Comparison of ENCODE assay signal across 8 cellular contexts in genomic region chr1:32205401-32206370, GRCh38. TPM values are rescaled to one million over a fixed set of nuclear protein-coding genes. Genes with fewer than 3 reads are reported as not detected.
DNase-seq lines count a peak whose midpoint lies in the region; ATAC-seq, FAIRE-seq and TF ChIP-seq lines count a peak whose summit lies in the region.

Gene IQCC (plus strand): TSS chr1:32205671. CDS start chr1:32205682, 11 bp downstream.

- H4K8ac ChIP-seq in H1 (ENCODE audit: extremely low read depth, insufficient read depth, low read length) = peak within 1 kb of the TSS; percentile 92; the same call in 1 of the 2 replicates
- H4K8ac ChIP-seq in mesendoderm (ENCODE audit: low read depth, low read length) = no peak within 1 kb of the TSS

- H3K4me2 ChIP-seq in H1 (ENCODE audit: insufficient read depth in 1 of 2, low read depth in 2 of 2, low read length in 2 of 2) (peak within 1 kb of the TSS; percentile 73 to 96), mesendoderm (ENCODE audit: low read length) (peak within 1 kb of the TSS; percentile 95)

- WGBS in H1 (ENCODE audit: extremely low coverage in 1 of 2, insufficient coverage in 1 of 2, insufficient read length in 1 of 2, insufficient replicate concordance in 2 of 2, low coverage in 1 of 2, low lambda C conversion rate in 2 of 2, missing lambda C conversion rate in 1 of 2), 2 experiments = 11% methylated on average over 60 of the region's 77 CpGs; no CpG with 5 or more reads in 1 of the 2 experiments
- no CpG with 5 or more reads among the region's 77 CpGs for WGBS in mesendoderm (ENCODE audit: extremely low coverage, insufficient coverage, low lambda C conversion rate)

- peak within 1 kb of the TSS; percentile 76 for H4K91ac ChIP-seq in H1 (replicated peaks; ENCODE audit: insufficient read length, low read length)

- no peak within 1 kb of the TSS for H3K56ac ChIP-seq in H1 (replicated peaks; ENCODE audit: insufficient read length, low read depth, low read length)
- H3K56ac ChIP-seq in mesendoderm (ENCODE audit: low read length) = peak within 1 kb of the TSS; percentile 97

- H3K9ac ChIP-seq in HUES48 (ENCODE audit: low read depth, low read length) (peak within 1 kb of the TSS; percentile 60), H1 (replicated peaks in 1 of 4; ENCODE audit: extremely low read depth in 1 of 4, low read depth in 3 of 4, low read length in 3 of 4) (peak within 1 kb of the TSS; percentile 75 to 84 (median 78)), mesendoderm (ENCODE audit: low read length) (peak within 1 kb of the TSS; percentile 94)

- 0 out of 3 replicates have a peak, but pooled peaks of 1 of the 2 experiments have one; percentile 25 for TF ChIP-seq EP300 in H1 (IDR thresholded peaks at IDR 0.05; ENCODE audit: borderline replicate concordance in 1 of 2, low read depth in 2 of 2, low read length in 2 of 2)

- H3K79me2 ChIP-seq in H1 (ENCODE audit: control insufficient read depth in 1 of 2, insufficient read depth in 2 of 2, low read length in 2 of 2) (no peaks in the 10 kb centered on the region), mesendoderm (ENCODE audit: control insufficient read depth, insufficient read depth, low read length) (no peaks in the 10 kb centered on the region)

- peak within 1 kb of the TSS; percentile 76 for H3K4me3 ChIP-seq in HUES48 (ENCODE audit: low read depth, low read length)
- H3K4me3 ChIP-seq in H1 (ENCODE audit: extremely low read depth in 1 of 4, insufficient read depth in 2 of 4, low read depth in 3 of 4, low read length in 4 of 4) = peak within 1 kb of the TSS; percentile 64 to 86 (median 80)
- H3K4me3 ChIP-seq in mesendoderm (ENCODE audit: low read length) = peak within 1 kb of the TSS; percentile 83

- H3K14ac ChIP-seq in H1 (ENCODE audit: insufficient read length) = no peak within 1 kb of the TSS

- H2BK120ac ChIP-seq in H1 (replicated peaks; ENCODE audit: low read depth, low read length) (no peak within 1 kb of the TSS), mesendoderm (ENCODE audit: low read depth, low read length) (no peak within 1 kb of the TSS)

- H3K27me3 ChIP-seq in HUES48 (ENCODE audit: control insufficient read depth, insufficient read depth, low read length) (peaks cover 9% of the 10 kb centered on the region), H1 (replicated peaks in 1 of 4; ENCODE audit: control insufficient read depth in 3 of 4, extremely low read depth in 1 of 4, insufficient read depth in 3 of 4, low read length in 3 of 4) (peaks cover 0 to 4% (median 2%) of the 10 kb centered on the region in 4 experiments; a peak in 3 of 7 replicates), mesendoderm (ENCODE audit: insufficient read depth, low read length, poor library complexity) (no peaks in the 10 kb centered on the region)

- peak within 1 kb of the TSS; percentile 35; the same call in 1 of the 2 replicates for H2BK12ac ChIP-seq in H1 (ENCODE audit: low read depth, low read length)

- peak within 1 kb of the TSS; percentile 78 for H3K27ac ChIP-seq in 22Rv1
- peak within 1 kb of the TSS; percentile 41 for H3K27ac ChIP-seq in HUES48 (ENCODE audit: low read depth, low read length)
- peak within 1 kb of the TSS; percentile 51; the same call in 1 of the 2 replicates for H3K27ac ChIP-seq in H1 (ENCODE audit: low read depth, low read length)
- H3K27ac ChIP-seq in mesendoderm (ENCODE audit: low read depth, low read length) = no peak within 1 kb of the TSS

- no peak within 1 kb of the TSS for H3K23ac ChIP-seq in H1 (ENCODE audit: insufficient read length)
- H3K23ac ChIP-seq in mesendoderm (ENCODE audit: low read length) = peak within 1 kb of the TSS; percentile 95

- peaks cover 0 to 2% of the 10 kb centered on the region in 2 experiments for H4K20me1 ChIP-seq in H1 (replicated peaks in 1 of 2; ENCODE audit: control insufficient read depth in 1 of 2, insufficient read depth in 2 of 2, low read length in 2 of 2)

- no peak within 1 kb of the TSS; the same call in 1 of the 2 replicates for H3K18ac ChIP-seq in H1 (ENCODE audit: extremely low read depth, low read length)
- no peak within 1 kb of the TSS for H3K18ac ChIP-seq in mesendoderm (ENCODE audit: low read length)

- H2BK20ac ChIP-seq in H1 (ENCODE audit: low read length) = no peak within 1 kb of the TSS

- H4K5ac ChIP-seq in H1 (ENCODE audit: insufficient read length, low read depth, low read length) (peak within 1 kb of the TSS; percentile 54), mesendoderm (ENCODE audit: low read length) (no peak within 1 kb of the TSS)

- peaks cover 2% of the 10 kb centered on the region; the same call in 1 of the 2 replicates for H3K79me1 ChIP-seq in H1 (ENCODE audit: low read depth, low read length)
- H3K79me1 ChIP-seq in mesendoderm (ENCODE audit: low read length) = no peaks in the 10 kb centered on the region

- peak within 1 kb of the TSS; percentile 19; the same call in 1 of the 2 replicates for H2BK5ac ChIP-seq in H1 (ENCODE audit: low read depth, low read length)
- H2BK5ac ChIP-seq in mesendoderm (ENCODE audit: low read length) = no peak within 1 kb of the TSS

- H3K4ac ChIP-seq in H1 (replicated peaks; ENCODE audit: insufficient read length, low read depth, low read length) (peak within 1 kb of the TSS; percentile 7), mesendoderm (ENCODE audit: low read depth, low read length) (no peak within 1 kb of the TSS)

- TF ChIP-seq POLR2A in H1 (IDR thresholded peaks at IDR 0.05; ENCODE audit: control extremely low read depth in 1 of 2, low read depth in 2 of 2, low read length in 2 of 2) = peak in 1 of 2 experiments; percentile 90; a peak in 2 of 3 replicates

- ATAC-seq in GM18907 (IDR thresholded peaks at IDR 0.05; ENCODE audit: unreplicated experiment) = peak; percentile 45

- TF ChIP-seq CTCF in 22Rv1 (IDR thresholded peaks at IDR 0.05) = no peak
- TF ChIP-seq CTCF in H1 (IDR thresholded peaks at IDR 0.05; ENCODE audit: control extremely low read depth in 1 of 3, insufficient read depth in 1 of 3, low read depth in 1 of 3, low read length in 3 of 3) = peak in 2 of 3 experiments; percentile 31 to 43; a peak in 2 of 4 replicates

- peak; percentile 46 to 49 for TF ChIP-seq RAD21 in H1 (IDR thresholded peaks at IDR 0.05 in 1 of 2, conservative IDR thresholded peaks at IDR 0.05 in 1 of 2; ENCODE audit: low read depth in 2 of 2, low read length in 2 of 2)

- peaks cover 8% of the 10 kb centered on the region for H3K4me1 ChIP-seq in HUES48 (ENCODE audit: control insufficient read depth, insufficient read depth, low read length)
- peaks cover 0 to 21% (median 10%) of the 10 kb centered on the region in 4 experiments; a peak in 6 of 7 replicates for H3K4me1 ChIP-seq in H1 (replicated peaks in 1 of 4; ENCODE audit: control insufficient read depth in 3 of 4, insufficient read depth in 4 of 4, low read length in 3 of 4)
- peaks cover 6% of the 10 kb centered on the region for H3K4me1 ChIP-seq in mesendoderm (ENCODE audit: control insufficient read depth, low read depth, low read length)

- H2AFZ ChIP-seq in H1 (ENCODE audit: low read length) = peak within 1 kb of the TSS; percentile 74; the same call in 1 of the 2 replicates

- H3K36me3 ChIP-seq in HUES48 (ENCODE audit: control insufficient read depth, insufficient read depth, low read length) (peaks cover 9% of the 10 kb centered on the region), H1 (ENCODE audit: control insufficient read depth in 2 of 4, insufficient read depth in 4 of 4, low read length in 3 of 4) (no peaks in the 10 kb centered on the region; a peak in 1 of 8 replicates), mesendoderm (ENCODE audit: control insufficient read depth, insufficient read depth, low read length) (no peaks in the 10 kb centered on the region)

- FAIRE-seq in H1 (lab: Jason Lieb, UNC) = no peak

- H2BK15ac ChIP-seq in H1 (ENCODE audit: low read length) (peak within 1 kb of the TSS; percentile 31; the same call in 1 of the 2 replicates), mesendoderm (replicated peaks; ENCODE audit: low read depth) (no peak within 1 kb of the TSS)

- H2AK5ac ChIP-seq in H1 (ENCODE audit: low read depth, low read length) (no peak within 1 kb of the TSS), mesendoderm (ENCODE audit: low read length) (no peak within 1 kb of the TSS)

- peaks cover 12% of the 10 kb centered on the region; the same call in 1 of the 2 replicates for H3K23me2 ChIP-seq in H1 (ENCODE audit: low read depth, low read length)

- CTCF ChIA-PET in H1 (lab: Charles Lee; ENCODE audit: partially characterized antibody) = interaction anchor here (0.6 to 4.5 kb wide), 5 partner anchors 11 to 158 kb away, joined by 3 to 25 read pairs (median 3); no protein-coding TSS in a partner anchor

- POLR2A ChIA-PET in H1 (lab: Charles Lee; ENCODE audit: partially characterized antibody) = interaction anchor here (0.7 to 21.3 kb wide), 23 partner anchors 7 to 447 kb away, joined by 3 to 332 read pairs (median 5); partner anchors contain the start of genes BSDC1, CCDC28B, KPNA6 and MARCKSL1

- peak; percentile 76 to 86 for DNase-seq in NOMO-1 (lab: John Stamatoyannopoulos, UW; ENCODE audit: unreplicated experiment in 2 of 2)
- peak; percentile 68 for DNase-seq in activated CD8-positive, alpha-beta memory T cell treated with anti-CD3 and anti-CD28 coated beads, Interleukin-2, amount 50 U/mL, for 1 hour (ENCODE audit: extremely low read depth)
- peak; percentile 81 to 93 for DNase-seq in H1 (ENCODE audit: low read depth in 1 of 2, low spot score in 2 of 2)
- peak; percentile 96 for DNase-seq in mesendoderm
- peak; percentile 68 for DNase-seq in stimulated activated CD8-positive, alpha-beta memory T cell treated with anti-CD3 and anti-CD28 coated beads, Interleukin-12 subunit alpha, Interleukin-12 subunit beta, amount 100 ng/mL, for 24 hours (ENCODE audit: extremely low read depth)

- H3K9me3 ChIP-seq in HUES48 (ENCODE audit: control insufficient read depth, insufficient read depth, low read length) (no peaks in the 10 kb centered on the region), H1 (ENCODE audit: insufficient read depth in 2 of 2, low read depth in 1 of 2, low read length in 1 of 2) (no peaks in the 10 kb centered on the region)

TF ChIP-seq in H1, 55 proteins besides CTCF, POLR2A, EP300 and RAD21 (continues in another document):
- peak; percentile 97 for TF ChIP-seq CREB1 (IDR thresholded peaks at IDR 0.05)
- TF ChIP-seq TEAD4 (IDR thresholded peaks at IDR 0.05; ENCODE audit: low read depth, low read length) = no peak
- TF ChIP-seq TAF7 (optimal IDR thresholded peaks at IDR 0.05; ENCODE audit: borderline replicate concordance, low read depth, low read length) = peak; percentile 54
- TF ChIP-seq SUZ12 (IDR thresholded peaks at IDR 0.05; ENCODE audit: low read length) = no peak

RNA-seq across cellular contexts. Expression of gene IQCC, which starts in this region (rescaled TPM):
- 4.2 and 4.3 TPM in 2 replicates for total RNA-seq in H1 (2021; fragmentation: NEBNext Ultra II Directional; extraction: Animal tissue kit (Norgen Biotek cat#: 25700))
- polyA plus RNA-seq in H1 (2011; rRNA removed) = 1.9 and 2.5 TPM in 2 replicates
- polyA plus RNA-seq in H1 (2011; cell fraction: cytosol; rRNA removed) = 3.5 TPM
- 3.2 TPM for polyA plus RNA-seq in H1 (2011; cell fraction: nucleus; rRNA removed)
- polyA plus RNA-seq in H1 (2012, experiment 1 of 2) = 3.6 to 4.6 TPM (median 4.3 TPM) in 4 replicates
- polyA plus RNA-seq in H1 (2012, experiment 2 of 2) = 2.1 TPM
- 3.5 TPM for polyA plus RNA-seq in H1 (2013, experiment 1 of 2)
- 3.4 TPM for polyA plus RNA-seq in H1 (2013, experiment 2 of 2)
- polyA minus RNA-seq in H1 (2011; rRNA and poly(A)+ RNA removed) = 3.2 and 4.7 TPM in 2 replicates
- 2.3 TPM for polyA minus RNA-seq in H1 (2011; cell fraction: cytosol; rRNA and poly(A)+ RNA removed)
- 3.2 TPM for polyA minus RNA-seq in H1 (2011; cell fraction: nucleus; rRNA and poly(A)+ RNA removed)
- 3.1 TPM for polyA plus RNA-seq in mesendoderm (2013, experiment 1 of 2)
- polyA plus RNA-seq in mesendoderm (2013, experiment 2 of 2) = 2.8 TPM
